ENCODE assay signal across 32 cellular contexts in genomic region chr2:203959265-203960034, GRCh38. TPM values are rescaled to one million over a fixed set of nuclear protein-coding genes. Genes with fewer than 3 reads are reported as not detected.
DNase-seq lines count a peak whose midpoint lies in the region; ATAC-seq and TF ChIP-seq lines count a peak whose summit lies in the region.
"Had no signal": no experiment of that assay in that cellular context is flagged by ENCODE, and none has a peak within 500 bp of the region (broad histone marks: within the 10 kb centered on the region; RNA-seq: fewer than 3 reads in every experiment).

No MANE protein-coding gene starts in this region.

- peak overlapping the region; percentile 24 for H3K27ac Mint-ChIP-seq in activated naive CD4-positive, alpha-beta T cell treated with anti-CD3 and anti-CD28 coated beads for 36 hours
- peak overlapping the region; percentile 13 for H3K27ac Mint-ChIP-seq in chondrocyte (ENCODE audit: unreplicated experiment)
- H3K27ac Mint-ChIP-seq: dendritic cell treated with granulocyte-macrophage colony-stimulating factor and Interleukin-4, amounts not matched to agents 40 ng/mL and 50 ng/mL, for 4 days; H9; memory B cell; progenitor cell of endocrine pancreas had no signal

- no peaks in the 10 kb centered on the region for H3K36me3 ChIP-seq in OCI-LY3 (replicated peaks; ENCODE audit: low read depth, low read length)
- H3K36me3 ChIP-seq in body of pancreas (replicated peaks in 1 of 2; ENCODE audit: insufficient read depth in 1 of 2, low read depth in 2 of 2), result no peaks in the 10 kb centered on the region
- H3K36me3 ChIP-seq: ascending aorta, esophagus squamous epithelium, gastroesophageal sphincter, MG63, neutrophil, stomach, thyroid gland, vagina had no signal

- H3K27me3 ChIP-seq in OCI-LY3 (ENCODE audit: low read depth, low read length) (no peaks in the 10 kb centered on the region), body of pancreas (no peaks in the 10 kb centered on the region)
- H3K27me3 ChIP-seq: ascending aorta, esophagus squamous epithelium, gastroesophageal sphincter, MG63, neutrophil, stomach, thyroid gland, vagina had no signal

- TF ChIP-seq POLR2A in body of pancreas (IDR thresholded peaks at IDR 0.05), result no peak

- no peak overlapping the region for H3K4me3 Mint-ChIP-seq in activated naive CD4-positive, alpha-beta T cell treated with anti-CD3 and anti-CD28 coated beads for 36 hours
- H3K4me3 Mint-ChIP-seq in chondrocyte (ENCODE audit: unreplicated experiment), result no peak overlapping the region
- H3K4me3 Mint-ChIP-seq: dendritic cell treated with granulocyte-macrophage colony-stimulating factor and Interleukin-4, amounts not matched to agents 40 ng/mL and 50 ng/mL, for 4 days; H9; memory B cell had no signal

- H2AFZ ChIP-seq in OCI-LY3 (ENCODE audit: low read depth, low read length), result peak overlapping the region; percentile 17; the same call in 1 of the 2 replicates

- peaks cover 60% of the 10 kb centered on the region for H3K36me3 Mint-ChIP-seq in activated naive CD4-positive, alpha-beta T cell treated with anti-CD3 and anti-CD28 coated beads for 36 hours (ENCODE audit: low read depth)
- no peaks in the 10 kb centered on the region for H3K36me3 Mint-ChIP-seq in chondrocyte (ENCODE audit: low read depth)
- H3K36me3 Mint-ChIP-seq: memory B cell had no signal

- no peaks in the 10 kb centered on the region for H3K27me3 Mint-ChIP-seq in activated naive CD4-positive, alpha-beta T cell treated with anti-CD3 and anti-CD28 coated beads for 36 hours (ENCODE audit: low read depth)
- H3K27me3 Mint-ChIP-seq in chondrocyte (ENCODE audit: low read depth), result no peaks in the 10 kb centered on the region

- CTCF ChIA-PET in activated naive CD4-positive, alpha-beta T cell treated with anti-CD3 and anti-CD28 coated beads for 36 hours (lab: Charles Lee), result interaction anchor here (1.9 to 2.6 kb wide), 2 partner anchors 10 to 64 kb away, joined by 4 to 10 read pairs; no protein-coding TSS in a partner anchor

- no peak overlapping the region for H3K9ac ChIP-seq in OCI-LY3 (ENCODE audit: low read length)

- peaks cover 20% of the 10 kb centered on the region for H3K4me1 ChIP-seq in OCI-LY3 (ENCODE audit: low read length)
- no peaks in the 10 kb centered on the region for H3K4me1 ChIP-seq in body of pancreas
- H3K4me1 ChIP-seq: A549, esophagus squamous epithelium, gastroesophageal sphincter, stomach, thyroid gland, vagina had no signal

- H3K27ac ChIP-seq in OCI-LY3 (ENCODE audit: low read length) (0 out of 2 replicates have a peak overlapping the region, but pooled peaks have one; percentile 11), body of pancreas (no peak overlapping the region)
- H3K27ac ChIP-seq: A549, esophagus squamous epithelium, gastroesophageal sphincter, neutrophil, stomach, thyroid gland, vagina had no signal

- peak overlapping the region; percentile 54 for H3K4me2 ChIP-seq in OCI-LY3 (ENCODE audit: low read length)
- H3K4me2 ChIP-seq: A549 had no signal

- H3K9me3 Mint-ChIP-seq in activated naive CD4-positive, alpha-beta T cell treated with anti-CD3 and anti-CD28 coated beads for 36 hours, result no peaks in the 10 kb centered on the region
- H3K9me3 Mint-ChIP-seq in chondrocyte (ENCODE audit: low read depth), result no peaks in the 10 kb centered on the region
- H3K9me3 Mint-ChIP-seq: dendritic cell treated with granulocyte-macrophage colony-stimulating factor and Interleukin-4, amounts not matched to agents 40 ng/mL and 50 ng/mL, for 4 days; H9 had no signal

- TF ChIP-seq CTCF in OCI-LY3 (IDR thresholded peaks at IDR 0.05; ENCODE audit: low read depth, low read length) (no peak), chondrocyte (IDR thresholded peaks at IDR 0.05) (no peak), body of pancreas (IDR thresholded peaks at IDR 0.05) (no peak)

- ATAC-seq in body of pancreas, result no peak
- no peak for ATAC-seq in GM19463 (IDR thresholded peaks at IDR 0.05; ENCODE audit: unreplicated experiment)
- ATAC-seq in HG03520 (IDR thresholded peaks at IDR 0.05; ENCODE audit: unreplicated experiment), result no peak
- ATAC-seq: A549, gastroesophageal sphincter had no signal

- H3K4me3 ChIP-seq in OCI-LY3 (ENCODE audit: low read length) (no peak overlapping the region), body of pancreas (no peak overlapping the region)
- H3K4me3 ChIP-seq: A549, ascending aorta, esophagus squamous epithelium, gastroesophageal sphincter, MG63, stomach, thyroid gland, vagina had no signal

- no peak for DNase-seq in activated naive CD4-positive, alpha-beta T cell treated with anti-CD3 and anti-CD28 coated beads for 36 hours
- no peak for DNase-seq in activated naive CD4-positive, alpha-beta T cell (lab: John Stamatoyannopoulos, UW)
- DNase-seq in chondrocyte (ENCODE audit: low spot score) (no peak), body of pancreas (no peak), dermis blood vessel endothelial cell (no peak)
- DNase-seq: activated naive CD4-positive, alpha-beta T cell treated with anti-CD3 and anti-CD28 coated beads, Interleukin-2, amount 50 U/mL, for 16 hours; activated T-cell treated with anti-CD3 and anti-CD28 coated beads for 4 hours; caudate nucleus; DMS79 treated with DMSO at 0.1 percent for 48 hours; esophagus squamous epithelium; H9; hypothalamus; KBM-7; MG63; NCI-H1417; NCI-H2081; NCI-H2227 treated with DMSO at 0.1 percent for 48 hours; NCI-H526 treated with DMSO at 0.1 percent for 48 hours; stomach; thyroid gland had no signal

- H4K20me1 ChIP-seq in OCI-LY3 (ENCODE audit: insufficient read depth, low read length), result no peaks in the 10 kb centered on the region

- H3K9me3 ChIP-seq in OCI-LY3 (ENCODE audit: insufficient read depth, low read length), result 0 out of 2 replicates have a peak, but pooled peaks cover 3% of the 10 kb centered on the region
- H3K9me3 ChIP-seq in body of pancreas, result no peaks in the 10 kb centered on the region
- H3K9me3 ChIP-seq: A549, ascending aorta, esophagus squamous epithelium, gastroesophageal sphincter, MG63, neutrophil, stomach, thyroid gland, vagina had no signal

- peaks cover 51% of the 10 kb centered on the region for H3K4me1 Mint-ChIP-seq in activated naive CD4-positive, alpha-beta T cell treated with anti-CD3 and anti-CD28 coated beads for 36 hours (ENCODE audit: low read depth)
- peaks cover 31% of the 10 kb centered on the region for H3K4me1 Mint-ChIP-seq in chondrocyte (ENCODE audit: low read depth)
- H3K4me1 Mint-ChIP-seq: memory B cell had no signal

- no peaks in the 10 kb centered on the region for H3K79me2 ChIP-seq in OCI-LY3 (ENCODE audit: low read length)

- intact Hi-C loops in activated naive CD4-positive, alpha-beta T cell treated with anti-CD3 and anti-CD28 coated beads for 36 hours (cut with micrococcal nuclease), result no loop called here
- intact Hi-C loops in body of pancreas (cut with DNase I), result no loop called here

- 66 to 72% methylated on average over 8 of the region's 8 CpGs for WGBS in body of pancreas, 2 donors

RNA-seq across cellular contexts. Expression of gene ICOS, which starts 22.9 kb away (rescaled TPM):
- 100 to 1,000 TPM; 197 to 211 TPM for total RNA-seq in activated naive CD4-positive, alpha-beta T cell treated with anti-CD3 and anti-CD28 coated beads for 36 hours
- total RNA-seq in chondrocyte (not detected in 3 replicates), body of pancreas (not detected), dermis blood vessel endothelial cell (not detected in 2 replicates)
- total RNA-seq: ascending aorta, H9, HT1080, progenitor cell of endocrine pancreas had no signal

Comparison
In these comparisons a context has a peak if more than half of its experiments do, and no peak if none do; other contexts are left out.
1. RNA of gene ICOS, which starts 22.9 kb away (total RNA-seq): 197 to 211 TPM in activated naive CD4-positive, alpha-beta T cell treated with anti-CD3 and anti-CD28 coated beads for 36 hours; not detected in chondrocyte, not detected in body of pancreas and not detected in dermis blood vessel endothelial cell; every median in the first group is over 100 times any median in the second.